Comparison of ENCODE assay signal across 8 cellular contexts in the genomic region with DNA sequence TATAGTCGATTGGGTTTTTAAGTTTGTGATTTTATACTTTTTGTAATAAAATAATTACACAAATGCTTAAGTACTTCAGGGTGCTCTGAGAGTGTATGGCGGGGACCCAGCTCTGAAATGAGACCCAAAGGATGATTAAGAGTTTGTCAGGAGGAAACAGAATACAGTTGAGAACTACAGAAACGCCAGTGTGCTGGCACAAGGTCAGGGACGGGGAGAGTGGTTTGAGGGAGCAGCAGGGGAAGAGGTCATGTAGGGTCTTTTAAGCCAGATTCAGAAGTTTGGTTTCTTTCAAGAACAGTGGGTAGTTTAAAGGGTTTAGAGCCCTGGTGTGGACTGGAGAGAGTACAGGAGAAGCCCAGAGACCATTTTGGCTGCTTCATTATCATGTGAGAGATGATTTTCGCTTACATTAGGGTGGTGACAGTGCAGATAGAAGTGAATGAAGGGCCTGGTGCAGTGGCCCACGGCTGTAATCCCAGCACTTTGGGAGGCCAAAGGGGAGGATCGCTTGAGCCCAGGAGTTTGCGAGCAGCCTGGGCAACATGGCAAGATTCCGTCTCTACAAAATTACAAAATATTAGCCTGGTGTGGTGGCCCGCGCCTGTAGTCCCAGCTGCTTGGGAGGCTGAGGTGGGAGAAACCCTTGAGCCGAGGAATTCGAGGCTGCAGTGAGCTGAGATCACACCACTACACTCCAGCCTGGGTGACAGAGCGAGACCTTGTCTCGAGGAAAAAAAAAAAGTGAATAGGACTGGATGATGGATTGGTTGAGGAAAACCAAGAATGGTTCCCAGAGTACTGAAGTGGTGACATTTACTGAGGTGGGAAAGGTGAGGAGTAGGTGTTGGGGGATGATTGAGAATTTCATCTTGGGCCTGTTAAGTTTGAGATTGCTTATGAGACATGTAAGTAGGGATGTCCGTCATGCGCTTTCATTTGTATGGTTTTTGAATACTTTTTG. TPM values are rescaled to one million over a fixed set of nuclear protein-coding genes. Genes with fewer than 3 reads are reported as not detected.
DNase-seq lines count a peak whose midpoint lies in the region; ATAC-seq and TF ChIP-seq lines count a peak whose summit lies in the region.

No MANE protein-coding gene starts in this region.

- no peak for TF ChIP-seq CTCF in AG10803 (conservative IDR thresholded peaks at IDR 0.05; ENCODE audit: low read length)
- no peak for TF ChIP-seq CTCF in astrocyte of the spinal cord (IDR thresholded peaks at IDR 0.05; ENCODE audit: low read depth, low read length)
- no peak for TF ChIP-seq CTCF in left lung (IDR thresholded peaks at IDR 0.05)

- no peaks in the 10 kb centered on the region for H3K36me3 ChIP-seq in left lung
- H3K36me3 ChIP-seq in thymus (ENCODE audit: control insufficient read depth, insufficient read depth) = peaks cover 3% of the 10 kb centered on the region

- H3K4me3 Mint-ChIP-seq in IgD-negative memory B cell = peak overlapping the region; percentile 98 to 99 (median 99)

- H3K27ac Mint-ChIP-seq in IgD-negative memory B cell = peak overlapping the region; percentile 99 to 100 (median 99)

- H3K4me1 Mint-ChIP-seq in IgD-negative memory B cell = peaks cover 32 to 57% (median 55%) of the 10 kb centered on the region in 3 donors

- peak overlapping the region; percentile 98 to 99 for H3K27ac ChIP-seq in left lung
- peak overlapping the region; percentile 98 for H3K27ac ChIP-seq in thymus (ENCODE audit: low read depth)

- H3K27me3 ChIP-seq in left lung (no peaks in the 10 kb centered on the region), thymus (ENCODE audit: control insufficient read depth, insufficient read depth) (no peaks in the 10 kb centered on the region)

- no peaks in the 10 kb centered on the region for H3K9me3 Mint-ChIP-seq in IgD-negative memory B cell

- H3K9me3 ChIP-seq in left lung (no peaks in the 10 kb centered on the region), thymus (ENCODE audit: control insufficient read depth) (no peaks in the 10 kb centered on the region)

- in situ Hi-C loops in astrocyte of the spinal cord (cut with HindIII; ENCODE audit: low sequenced_read_pairs) = no loop called here

- H3K27me3 Mint-ChIP-seq in IgD-negative memory B cell = no peaks in the 10 kb centered on the region

- H3K36me3 Mint-ChIP-seq in IgD-negative memory B cell = no peaks in the 10 kb centered on the region

- 69% methylated on average over 17 of the region's 17 CpGs for whole genome bisulfite sequencing in thymus

- peak overlapping the region; percentile 97 for H3K4me3 ChIP-seq in AG10803 (ENCODE audit: low read length)
- peak overlapping the region; percentile 87 for H3K4me3 ChIP-seq in astrocyte of the spinal cord (ENCODE audit: low read depth, low read length)
- peak overlapping the region; percentile 70 to 98 for H3K4me3 ChIP-seq in left lung
- H3K4me3 ChIP-seq in thymus (ENCODE audit: low read length) = peak overlapping the region; percentile 86

- DNase-seq in AG10803 (ENCODE audit: low read depth) = peak; percentile 29
- DNase-seq in astrocyte of the spinal cord (ENCODE audit: low read depth, low spot score) = peak; percentile 45
- no peak for DNase-seq in left lung
- no peak for DNase-seq in MV-4-11 (lab: John Stamatoyannopoulos, UW)
- DNase-seq in NCI-H1105 treated with DMSO at 0.1 percent for 48 hours (lab: John Stamatoyannopoulos, UW) = no peak

- H3K4me1 ChIP-seq in left lung (peaks cover 33 to 72% of the 10 kb centered on the region in 2 donors), thymus (ENCODE audit: control insufficient read depth, insufficient read depth, low read length) (peaks cover 21% of the 10 kb centered on the region)

- intact Hi-C loops in left lung (cut with DNase I) = no loop called here

- no peak for ATAC-seq in left lung
- no peak for ATAC-seq in GM18519 (IDR thresholded peaks at IDR 0.05; ENCODE audit: low FRiP score, unreplicated experiment)

RNA-seq across cellular contexts. Expression of gene ETF1, which starts 1.4 kb away (rescaled TPM):
- polyA plus RNA-seq in IgD-negative memory B cell = 32.0 TPM
- total RNA-seq in left lung = 100 to 1,000 TPM; 107 to 112 TPM
- polyA plus RNA-seq in thymus = 54.8 TPM

RNA-seq across cellular contexts. Expression of gene HSPA9, which starts 30.7 kb away (rescaled TPM):
- polyA plus RNA-seq in IgD-negative memory B cell (126 TPM), thymus (94.0 TPM)
- total RNA-seq in left lung = 100 to 1,000 TPM; 128 to 205 TPM

Comparison
In these comparisons a context has a peak if more than half of its experiments do, and no peak if none do; other contexts are left out.
1. DNase-seq: peak in AG10803 (single experiment) and astrocyte of the spinal cord (single experiment); none in left lung (0 of 2), MV-4-11 (single experiment) and NCI-H1105 treated with DMSO at 0.1 percent for 48 hours (single experiment).
2. Peak in every context shown above with its lines, with median percentiles within 50 percentile points of each other: H3K4me3 ChIP-seq.